ENCODE assay signal across 16 cellular contexts in genomic region chr15:49270541-49271421, GRCh38.
A peak's percentile ranks its signal among the peaks of the same experiment; 100 is the strongest.
DNase-seq lines count a peak whose midpoint lies in the region; ATAC-seq and TF ChIP-seq lines count a peak whose summit lies in the region.
"Had no signal": no experiment of that assay in that cellular context is flagged by ENCODE, and none has a peak within 500 bp of the region (broad histone marks: within the 10 kb centered on the region; RNA-seq: fewer than 3 reads in every experiment).

No MANE protein-coding gene starts in this region.

- no peaks in the 10 kb centered on the region for H3K36me3 ChIP-seq in tibial artery

- H3K4me3 ChIP-seq in tibial artery: peak overlapping the region in 1 of 2 donors; percentile 0

- H3K9me3 ChIP-seq in tibial artery: no peaks in the 10 kb centered on the region

- TF ChIP-seq CTCF in tibial artery (IDR thresholded peaks at IDR 0.05): no peak

- H3K27ac ChIP-seq in tibial artery: peak overlapping the region; percentile 41 to 61

- ATAC-seq in activated CD4-positive, CD25-positive, alpha-beta regulatory T cell treated with anti-CD3 and anti-CD28 coated beads, Interleukin-2, amount 50 U/mL, for 24 hours: peak; percentile 49 to 55
- ATAC-seq in left ventricle myocardium superior (peak; percentile 95), HG02623 (IDR thresholded peaks at IDR 0.05; ENCODE audit: unreplicated experiment) (no peak)
- ATAC-seq: left colon had no signal

- intact Hi-C loops in left ventricle myocardium superior (cut with micrococcal nuclease): no loop called here
- intact Hi-C loops in tibial artery (cut with DNase I; ENCODE audit: low total_unique reads): no loop called here

- no peak for DNase-seq in activated CD4-positive, CD25-positive, alpha-beta regulatory T cell treated with anti-CD3 and anti-CD28 coated beads, Interleukin-2, amount 50 U/mL, for 72 hours
- DNase-seq in astrocyte of the hippocampus (ENCODE audit: low read depth, low spot score) (peak; percentile 93), left ventricle myocardium superior (peak; percentile 30), tibial artery (peak; percentile 30 to 68), activated T-cell treated with anti-CD3 and anti-CD28 coated beads for 4 hours (no peak), NCI-H1694 (lab: John Stamatoyannopoulos, UW) (no peak)
- DNase-seq: 8988T; cerebellar nuclear complex; DMS 273 treated with DMSO at 0.1 percent for 48 hours; foreskin melanocyte; GOT3; left colon; posterior cingulate gyrus; stimulated activated CD4-positive, alpha-beta T cell treated with anti-CD3 and anti-CD28 coated beads, Interleukin-4, amount 100 ng/mL, for 4 hours had no signal

- H3K4me1 ChIP-seq in tibial artery: peaks cover 0 to 32% (median 22%) of the 10 kb centered on the region in 4 donors

- no peaks in the 10 kb centered on the region for H3K27me3 ChIP-seq in tibial artery

Comparison
In these comparisons a context has a peak if more than half of its experiments do, and no peak if none do; other contexts are left out.
1. DNase-seq: peak in astrocyte of the hippocampus (single experiment), left ventricle myocardium superior (single experiment) and tibial artery (2 of 2); none in activated CD4-positive, CD25-positive, alpha-beta regulatory T cell treated with anti-CD3 and anti-CD28 coated beads, Interleukin-2, amount 50 U/mL, for 72 hours (single experiment), activated T-cell treated with anti-CD3 and anti-CD28 coated beads for 4 hours (single experiment) and NCI-H1694 (single experiment).